In genomic region chr4:184537269-184538022, GRCh38 we compare ENCODE assay signal across 8 cellular contexts.
DNase-seq lines count a peak whose midpoint lies in the region; ATAC-seq and TF ChIP-seq lines count a peak whose summit lies in the region.

No MANE protein-coding gene starts in this region.

- H3K36me3 ChIP-seq in right atrium auricular region = no peaks in the 10 kb centered on the region
- H3K36me3 ChIP-seq in prostate gland = no peaks in the 10 kb centered on the region
- no peaks in the 10 kb centered on the region for H3K36me3 ChIP-seq in urinary bladder (ENCODE audit: insufficient read depth)

- H3K4me1 ChIP-seq in right atrium auricular region = peaks cover 0 to 36% of the 10 kb centered on the region in 2 donors
- peaks cover 4% of the 10 kb centered on the region for H3K4me1 ChIP-seq in prostate gland (replicated peaks)
- H3K4me1 ChIP-seq in urinary bladder (ENCODE audit: insufficient read depth) = no peaks in the 10 kb centered on the region

- peaks cover 44% of the 10 kb centered on the region for H3K4me1 Mint-ChIP-seq in T-helper 17 cell

- no peaks in the 10 kb centered on the region for H3K36me3 Mint-ChIP-seq in T-helper 17 cell (ENCODE audit: low read depth)

- H3K4me3 Mint-ChIP-seq in T-helper 17 cell = peak overlapping the region; percentile 97

- H3K27me3 ChIP-seq in right atrium auricular region = no peaks in the 10 kb centered on the region
- no peaks in the 10 kb centered on the region for H3K27me3 ChIP-seq in prostate gland (replicated peaks; ENCODE audit: insufficient read depth)

- H3K27ac ChIP-seq in right atrium auricular region (peak overlapping the region; percentile 97), prostate gland (peak overlapping the region; percentile 97 to 98), urinary bladder (ENCODE audit: low read depth) (peak overlapping the region; percentile 76)

- 0% methylated on average over 29 of the region's 29 CpGs for WGBS in prostate gland
- WGBS in urinary bladder = under 1% methylated on average over 29 of the region's 29 CpGs

- no peak for TF ChIP-seq CTCF in right atrium auricular region (IDR thresholded peaks at IDR 0.05)
- TF ChIP-seq CTCF in prostate gland (IDR thresholded peaks at IDR 0.05) = no peak

- no peaks in the 10 kb centered on the region for H3K27me3 Mint-ChIP-seq in T-helper 17 cell

- H3K4me3 ChIP-seq in right atrium auricular region (peak overlapping the region; percentile 64 to 68), prostate gland (peak overlapping the region; percentile 56 to 62), urinary bladder (ENCODE audit: low read depth, low read length) (peak overlapping the region; percentile 65)

- peak; percentile 64 for ATAC-seq in HG02885 (IDR thresholded peaks at IDR 0.05; ENCODE audit: poor library complexity, unreplicated experiment)
- ATAC-seq in T-helper 17 cell = peak; percentile 89

- peak; percentile 91 for DNase-seq in NCI-H1694 treated with DMSO at 0.1 percent for 48 hours (lab: John Stamatoyannopoulos, UW)
- DNase-seq in T-helper 17 cell = peak; percentile 85 to 89 (median 88)
- DNase-seq in anterior cingulate cortex (lab: John Stamatoyannopoulos, UW) = peak; percentile 68 to 99 (median 95)
- peak; percentile 98 for DNase-seq in right atrium auricular region (ENCODE audit: low spot score)
- DNase-seq in prostate gland (ENCODE audit: low spot score) = peak; percentile 95

- intact Hi-C loops in prostate gland (cut with DNase I) = loop anchor here (1.0 to 5.0 kb wide), 5 partner anchors 63 to 275 kb away; partner anchors contain the start of genes CENPU and IRF2

- H3K9me3 ChIP-seq in T-helper 17 cell (ENCODE audit: control insufficient read depth, low read length, poor library complexity, severe bottlenecking) (no peaks in the 10 kb centered on the region), right atrium auricular region (no peaks in the 10 kb centered on the region), prostate gland (no peaks in the 10 kb centered on the region)

- H3K27ac Mint-ChIP-seq in T-helper 17 cell = peak overlapping the region; percentile 100

- TF ChIP-seq POLR2A in GM15510 (IDR thresholded peaks at IDR 0.05; ENCODE audit: borderline replicate concordance, extremely low read depth, insufficient read length) = peak; percentile 68
- peak; percentile 98 for TF ChIP-seq POLR2A in prostate gland (IDR thresholded peaks at IDR 0.05)

Comparison
In these comparisons a context has a peak if more than half of its experiments do, and no peak if none do; other contexts are left out.
1. Peak in every context shown above with its lines: DNase-seq, ATAC-seq, H3K4me3 ChIP-seq and H3K27ac ChIP-seq.